ENCODE assay signal across 23 cellular contexts in the genomic region with DNA sequence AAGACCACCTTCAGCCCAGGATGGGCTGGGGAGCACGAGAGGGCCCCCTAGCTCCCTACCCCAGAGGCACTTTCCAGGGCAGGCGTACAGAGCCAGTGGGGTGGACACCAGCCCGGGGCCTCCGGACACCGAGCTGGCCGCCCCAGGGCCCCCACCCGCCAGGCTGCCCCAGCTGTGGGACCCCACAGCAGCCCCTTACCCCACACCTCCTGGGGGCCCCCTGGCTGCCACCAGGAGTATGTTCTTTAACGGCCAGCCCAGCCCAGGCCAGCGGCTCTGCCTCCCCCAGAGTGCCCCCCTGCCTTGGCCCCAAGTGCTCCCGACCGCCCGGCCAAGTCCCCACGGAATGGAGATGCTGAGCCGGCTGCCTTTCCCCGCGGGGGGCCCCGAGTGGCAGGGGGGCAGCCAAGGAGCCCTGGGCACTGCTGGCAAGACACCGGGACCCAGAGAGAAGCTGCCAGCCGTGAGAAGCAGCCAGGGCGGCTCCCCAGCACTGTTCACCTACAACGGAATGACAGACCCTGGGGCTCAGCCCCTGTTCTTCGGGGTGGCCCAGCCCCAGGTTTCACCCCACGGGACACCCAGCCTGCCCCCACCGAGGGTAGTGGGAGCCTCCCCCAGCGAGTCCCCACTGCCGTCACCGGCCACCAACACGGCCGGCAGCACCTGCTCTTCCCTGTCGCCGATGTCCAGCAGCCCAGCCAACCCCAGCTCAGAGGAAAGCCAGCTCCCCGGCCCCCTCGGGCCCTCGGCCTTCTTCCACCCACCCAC. TPM values are rescaled to one million over a fixed set of nuclear protein-coding genes. Genes with fewer than 3 reads are reported as not detected.
A peak's percentile ranks its signal among the peaks of the same experiment; 100 is the strongest.
DNase-seq lines count a peak whose midpoint lies in the region; TF ChIP-seq lines count a peak whose summit lies in the region.
"Had no signal": no experiment of that assay in that cellular context is flagged by ENCODE, and none has a peak within 500 bp of the region (broad histone marks: within the 10 kb centered on the region; RNA-seq: fewer than 3 reads in every experiment).

No MANE protein-coding gene starts in this region.

- no peaks in the 10 kb centered on the region for H3K9me2 ChIP-seq in PC-9 (ENCODE audit: insufficient read depth)
- H3K9me2 ChIP-seq in hepatocyte (replicated peaks; ENCODE audit: insufficient read depth) = no peaks in the 10 kb centered on the region

- H3K4me1 ChIP-seq in breast epithelium (peaks cover 0 to 5% of the 10 kb centered on the region in 2 donors), PC-9 (replicated peaks; ENCODE audit: insufficient read depth) (no peaks in the 10 kb centered on the region), hepatocyte (ENCODE audit: insufficient read depth) (peaks cover 7% of the 10 kb centered on the region)

- POLR2A ChIA-PET in MCF 10A (lab: Yijun Ruan, JAX) (no interaction called here), PC-9 (lab: Charles Lee; ENCODE audit: unreplicated experiment) (no interaction called here)

- CTCF ChIA-PET in MCF 10A (lab: Yijun Ruan, JAX) (no interaction called here), PC-9 (lab: Charles Lee) (no interaction called here)

- H3K27ac ChIP-seq in breast epithelium = no peak overlapping the region
- no peak overlapping the region for H3K27ac ChIP-seq in PC-9
- H3K27ac ChIP-seq in hepatocyte = no peak overlapping the region

- no peak overlapping the region for H2AFZ ChIP-seq in PC-9
- H2AFZ ChIP-seq in hepatocyte = no peak overlapping the region

- H3K27ac Mint-ChIP-seq in MCF 10A (ENCODE audit: low read depth, unreplicated experiment) = no peak overlapping the region
- H3K27ac Mint-ChIP-seq in type B pancreatic cell = no peak overlapping the region
- H3K27ac Mint-ChIP-seq: activated naive CD8-positive, alpha-beta T cell treated with anti-CD3 and anti-CD28 coated beads, Interleukin-2, amount 10 ng/mL, durations not matched to agents 7 days and 5 days; activated T-cell treated with anti-CD3 and anti-CD28 coated beads, Interleukin-2, amount 50 U/mL, for 72 hours; brain; nephron progenitor cell; progenitor cell of endocrine pancreas had no signal

- H3K4me3 Mint-ChIP-seq in MCF 10A (ENCODE audit: unreplicated experiment) (no peak overlapping the region), type B pancreatic cell (no peak overlapping the region)
- H3K4me3 Mint-ChIP-seq: brain, nephron progenitor cell had no signal

- no peaks in the 10 kb centered on the region for H3F3A ChIP-seq in PC-9 (ENCODE audit: insufficient read depth, low read depth)

- H3K9me3 ChIP-seq in breast epithelium (no peaks in the 10 kb centered on the region), PC-9 (ENCODE audit: insufficient read depth, low read depth) (no peaks in the 10 kb centered on the region), hepatocyte (ENCODE audit: low read depth) (no peaks in the 10 kb centered on the region)

- H3K4me1 Mint-ChIP-seq in MCF 10A (ENCODE audit: insufficient read depth, unreplicated experiment) (peaks cover 6% of the 10 kb centered on the region), type B pancreatic cell (ENCODE audit: unreplicated experiment) (peaks cover 8% of the 10 kb centered on the region)

- 95% methylated on average over 23 of the region's 34 CpGs for WGBS in hepatocyte (ENCODE audit: low lambda C conversion rate, missing lambda C conversion rate)

- no peak for TF ChIP-seq POLR2A in breast epithelium (IDR thresholded peaks at IDR 0.05)

- no peaks in the 10 kb centered on the region for H3K79me2 ChIP-seq in PC-9 (ENCODE audit: low read depth)
- no peaks in the 10 kb centered on the region for H3K79me2 ChIP-seq in hepatocyte

- BruUV-seq in MCF 10A (replicated peaks; lab: Mats Ljungman, UMichigan) (no TSS peak), PC-9 (replicated peaks; lab: Mats Ljungman, UMichigan) (no TSS peak)

- DNase-seq in breast epithelium (ENCODE audit: low spot score in 2 of 2) (no peak), MCF 10A (ENCODE audit: unreplicated experiment) (no peak), PC-9 (no peak), hepatocyte (ENCODE audit: low spot score) (no peak), type B pancreatic cell (ENCODE audit: extremely low spot score, unreplicated experiment) (no peak), HT-29 (ENCODE audit: low spot score) (no peak), NCI-H82 (lab: John Stamatoyannopoulos, UW) (no peak), NCI-H2171 treated with DMSO at 0.1 percent for 48 hours (lab: John Stamatoyannopoulos, UW) (no peak)
- DNase-seq: ACHN; activated CD4-positive, CD25-positive, alpha-beta regulatory T cell; activated naive CD8-positive, alpha-beta T cell treated with anti-CD3 and anti-CD28 coated beads, Interleukin-2, amount 10 ng/mL, durations not matched to agents 7 days and 5 days; activated T-cell treated with anti-CD3 and anti-CD28 coated beads, Interleukin-2, amount 50 U/mL, for 72 hours; DMS79 treated with DMSO at 0.1 percent for 48 hours; kidney glomerular epithelial cell; mammary epithelial cell; NCI-H1105 treated with DMSO at 0.1 percent for 48 hours; NCI-H526 treated with DMSO at 0.1 percent for 48 hours; nephron progenitor cell; small intestine; stimulated activated CD4-positive, alpha-beta T cell treated with anti-CD3 and anti-CD28 coated beads, Interleukin-4, amount 100 ng/mL, for 1 hour had no signal

- H4K20me1 ChIP-seq in PC-9 (ENCODE audit: insufficient read depth) = no peaks in the 10 kb centered on the region
- no peaks in the 10 kb centered on the region for H4K20me1 ChIP-seq in hepatocyte (ENCODE audit: insufficient read depth, poor library complexity, severe bottlenecking)

- H3K27me3 ChIP-seq in breast epithelium (peaks cover 0 to 15% of the 10 kb centered on the region in 2 donors), PC-9 (ENCODE audit: insufficient read depth, low read depth) (no peaks in the 10 kb centered on the region), hepatocyte (no peaks in the 10 kb centered on the region)

- no peaks in the 10 kb centered on the region for H3K36me3 ChIP-seq in breast epithelium
- no peaks in the 10 kb centered on the region for H3K36me3 ChIP-seq in PC-9 (ENCODE audit: low read depth)
- H3K36me3 ChIP-seq in hepatocyte (replicated peaks; ENCODE audit: insufficient read depth, low read depth) = no peaks in the 10 kb centered on the region

- H3K36me3 Mint-ChIP-seq in MCF 10A (ENCODE audit: insufficient read depth, unreplicated experiment) = no peaks in the 10 kb centered on the region
- H3K36me3 Mint-ChIP-seq in type B pancreatic cell = no peaks in the 10 kb centered on the region
- H3K36me3 Mint-ChIP-seq: activated naive CD8-positive, alpha-beta T cell treated with anti-CD3 and anti-CD28 coated beads, Interleukin-2, amount 10 ng/mL, durations not matched to agents 7 days and 5 days; brain had no signal

- H3K27me3 Mint-ChIP-seq in MCF 10A (ENCODE audit: insufficient read depth, unreplicated experiment) (no peaks in the 10 kb centered on the region), type B pancreatic cell (no peaks in the 10 kb centered on the region)
- H3K27me3 Mint-ChIP-seq: brain had no signal

- H3K4me2 ChIP-seq in PC-9 (no peak overlapping the region), hepatocyte (no peak overlapping the region)

- TF ChIP-seq CTCF in breast epithelium (IDR thresholded peaks at IDR 0.05) = no peak
- TF ChIP-seq CTCF in MCF 10A (IDR thresholded peaks at IDR 0.05; ENCODE audit: unreplicated experiment) = no peak
- TF ChIP-seq CTCF in PC-9 (conservative IDR thresholded peaks at IDR 0.05) = peak; percentile 39; the same call in 1 of the 2 replicates
- TF ChIP-seq CTCF in hepatocyte (IDR thresholded peaks at IDR 0.05; ENCODE audit: poor library complexity) = peak; percentile 5
- TF ChIP-seq CTCF in type B pancreatic cell (conservative IDR thresholded peaks at IDR 0.05) = peak; percentile 31

- intact Hi-C loops in breast epithelium (cut with DNase I; ENCODE audit: low total_unique reads) (no loop called here), MCF 10A (cut with micrococcal nuclease) (no loop called here), PC-9 (cut with micrococcal nuclease; ENCODE audit: unreplicated experiment) (no loop called here)

- H3K4me3 ChIP-seq in breast epithelium (peak overlapping the region in 2 of 3 donors; percentile 51 to 61), PC-9 (no peak overlapping the region), hepatocyte (no peak overlapping the region)

- no peaks in the 10 kb centered on the region for H3K9me3 Mint-ChIP-seq in MCF 10A (ENCODE audit: unreplicated experiment)
- H3K9me3 Mint-ChIP-seq in type B pancreatic cell = no peaks in the 10 kb centered on the region
- H3K9me3 Mint-ChIP-seq: activated naive CD8-positive, alpha-beta T cell treated with anti-CD3 and anti-CD28 coated beads, Interleukin-2, amount 10 ng/mL, durations not matched to agents 7 days and 5 days; activated T-cell treated with anti-CD3 and anti-CD28 coated beads, Interleukin-2, amount 50 U/mL, for 72 hours; brain; nephron progenitor cell had no signal

RNA-seq across cellular contexts. Expression of gene ZFPM1, which starts 24.3 kb away (rescaled TPM):
- total RNA-seq in breast epithelium (1 to 10 TPM in 2 of 3 donors, under 1 TPM in 1; 0.32 to 2.9 (median 2.3) TPM), MCF 10A (2022) (5.0 and 6.2 TPM in 2 replicates), PC-9 (2021) (19.7 and 20.0 TPM in 2 replicates), hepatocyte (3.1 and 4.1 TPM in 2 replicates), type B pancreatic cell (ENCODE audit: low replicate concordance) (24.0 and 26.7 TPM in 2 replicates)
- polyA plus RNA-seq in hepatocyte = 8.3 and 11.9 TPM in 2 replicates
- 9.2 and 15.3 TPM in 2 replicates for total RNA-seq in HT-29 (2014; rRNA removed; shearing (Covaris generic))

RNA-seq across cellular contexts. Expression of gene ZNF469, which starts 46.0 kb away (rescaled TPM):
- 1 to 10 TPM in 1 of 3 donors, under 1 TPM in 2; 0.80 to 1.5 (median 0.98) TPM for total RNA-seq in breast epithelium
- not detected in 2 replicates for total RNA-seq in MCF 10A (2022)
- total RNA-seq in PC-9 (2021) = 9.8 and 16.1 TPM in 2 replicates
- total RNA-seq in hepatocyte = 0.72 and 1.0 TPM in 2 replicates
- polyA plus RNA-seq in hepatocyte = 0.94 and 1.3 TPM in 2 replicates
- total RNA-seq in type B pancreatic cell (ENCODE audit: low replicate concordance) = 0.43 and 1.5 TPM in 2 replicates
- 0.29 and 0.33 TPM in 2 replicates for total RNA-seq in HT-29 (2014; rRNA removed; shearing (Covaris generic))
- total RNA-seq: SK-MEL-5 had no signal

Comparison
In these comparisons a context has a peak if more than half of its experiments do, and no peak if none do; other contexts are left out.
1. H3K4me3 ChIP-seq: peak in breast epithelium (2 of 3); none in PC-9 (single experiment) and hepatocyte (single experiment).
2. CTCF ChIP-seq: peak in PC-9 (single experiment), hepatocyte (single experiment) and type B pancreatic cell (single experiment); none in breast epithelium (0 of 3) and MCF 10A (single experiment).